ENCODE assay signal across 2 cellular contexts in the genomic region with DNA sequence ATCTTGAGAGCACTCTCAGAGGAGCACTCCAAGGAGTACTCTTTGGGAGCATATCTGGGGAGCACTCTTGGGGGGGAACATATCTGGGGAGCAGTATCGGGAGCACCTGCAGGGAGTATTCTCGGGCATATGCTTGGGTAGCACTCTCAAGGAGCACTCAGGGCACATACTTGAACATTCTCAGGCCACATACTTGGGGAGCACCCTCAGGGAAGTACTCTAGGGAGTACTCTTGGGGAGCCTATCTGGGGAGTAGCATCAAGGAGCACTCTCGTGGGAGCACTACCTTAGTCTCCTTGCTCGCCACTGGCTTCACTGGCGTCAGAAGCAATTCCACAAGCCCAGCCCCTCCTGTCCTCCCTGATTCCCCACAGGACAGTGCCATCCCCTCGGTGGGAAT.
A peak's percentile ranks its signal among the peaks of the same experiment; 100 is the strongest.
TF ChIP-seq lines count a peak whose summit lies in the region.

No MANE protein-coding gene starts in this region.

TF ChIP-seq in HepG2, 621 proteins besides CTCF, POLR2A, EP300 and RAD21:
- TF ChIP-seq ZNF263 (CRISPR knock-in tag; IDR thresholded peaks at IDR 0.05) (peak; percentile 93), ZNF331 (CRISPR knock-in tag; IDR thresholded peaks at IDR 0.05) (no peak)
TF ChIP-seq in HepG2: peak in this region for 1.

TF ChIP-seq in K562, 482 proteins besides CTCF, POLR2A, EP300 and RAD21 (continues in another document):
- TF ChIP-seq, protein P1, sequence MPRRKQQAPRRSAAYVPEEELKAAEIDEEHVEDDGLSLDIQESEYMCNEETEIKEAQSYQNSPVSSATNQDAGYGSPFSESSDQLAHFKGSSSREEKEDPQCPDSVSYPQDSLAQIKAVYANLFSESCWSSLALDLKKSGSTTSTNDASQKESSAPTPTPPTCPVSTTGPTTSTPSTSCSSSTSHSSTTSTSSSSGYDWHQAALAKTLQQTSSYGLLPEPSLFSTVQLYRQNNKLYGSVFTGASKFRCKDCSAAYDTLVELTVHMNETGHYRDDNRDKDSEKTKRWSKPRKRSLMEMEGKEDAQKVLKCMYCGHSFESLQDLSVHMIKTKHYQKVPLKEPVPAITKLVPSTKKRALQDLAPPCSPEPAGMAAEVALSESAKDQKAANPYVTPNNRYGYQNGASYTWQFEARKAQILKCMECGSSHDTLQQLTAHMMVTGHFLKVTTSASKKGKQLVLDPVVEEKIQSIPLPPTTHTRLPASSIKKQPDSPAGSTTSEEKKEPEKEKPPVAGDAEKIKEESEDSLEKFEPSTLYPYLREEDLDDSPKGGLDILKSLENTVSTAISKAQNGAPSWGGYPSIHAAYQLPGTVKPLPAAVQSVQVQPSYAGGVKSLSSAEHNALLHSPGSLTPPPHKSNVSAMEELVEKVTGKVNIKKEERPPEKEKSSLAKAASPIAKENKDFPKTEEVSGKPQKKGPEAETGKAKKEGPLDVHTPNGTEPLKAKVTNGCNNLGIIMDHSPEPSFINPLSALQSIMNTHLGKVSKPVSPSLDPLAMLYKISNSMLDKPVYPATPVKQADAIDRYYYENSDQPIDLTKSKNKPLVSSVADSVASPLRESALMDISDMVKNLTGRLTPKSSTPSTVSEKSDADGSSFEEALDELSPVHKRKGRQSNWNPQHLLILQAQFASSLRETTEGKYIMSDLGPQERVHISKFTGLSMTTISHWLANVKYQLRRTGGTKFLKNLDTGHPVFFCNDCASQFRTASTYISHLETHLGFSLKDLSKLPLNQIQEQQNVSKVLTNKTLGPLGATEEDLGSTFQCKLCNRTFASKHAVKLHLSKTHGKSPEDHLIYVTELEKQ (CRISPR knock-in tag; IDR thresholded peaks at IDR 0.05) = no peak
- no peak for TF ChIP-seq NR0B1 (IDR thresholded peaks at IDR 0.05; ENCODE audit: partially characterized antibody)
- TF ChIP-seq EGR1 (conservative IDR thresholded peaks at IDR 0.05) = no peak
- TF ChIP-seq, protein P2, sequence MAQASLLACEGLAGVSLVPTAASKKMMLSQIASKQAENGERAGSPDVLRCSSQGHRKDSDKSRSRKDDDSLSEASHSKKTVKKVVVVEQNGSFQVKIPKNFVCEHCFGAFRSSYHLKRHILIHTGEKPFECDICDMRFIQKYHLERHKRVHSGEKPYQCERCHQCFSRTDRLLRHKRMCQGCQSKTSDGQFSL (CRISPR knock-in tag; IDR thresholded peaks at IDR 0.05) = 0 out of 2 replicates have a peak, but pooled peaks have one; percentile 4
- TF ChIP-seq, protein P2 (tag; IDR thresholded peaks at IDR 0.05) = no peak
- TF ChIP-seq CLOCK (CRISPR knock-in tag; IDR thresholded peaks at IDR 0.05; ENCODE audit: borderline replicate concordance) = no peak
- TF ChIP-seq, protein P3, sequence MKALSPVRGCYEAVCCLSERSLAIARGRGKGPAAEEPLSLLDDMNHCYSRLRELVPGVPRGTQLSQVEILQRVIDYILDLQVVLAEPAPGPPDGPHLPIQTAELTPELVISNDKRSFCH (CRISPR knock-in tag; IDR thresholded peaks at IDR 0.05) = no peak
- TF ChIP-seq, protein P3 (tag; IDR thresholded peaks at IDR 0.05) = no peak
- TF ChIP-seq BRF2 (IDR thresholded peaks at IDR 0.05; ENCODE audit: borderline replicate concordance, insufficient read depth, insufficient read length) = no peak
- TF ChIP-seq, protein P4, sequence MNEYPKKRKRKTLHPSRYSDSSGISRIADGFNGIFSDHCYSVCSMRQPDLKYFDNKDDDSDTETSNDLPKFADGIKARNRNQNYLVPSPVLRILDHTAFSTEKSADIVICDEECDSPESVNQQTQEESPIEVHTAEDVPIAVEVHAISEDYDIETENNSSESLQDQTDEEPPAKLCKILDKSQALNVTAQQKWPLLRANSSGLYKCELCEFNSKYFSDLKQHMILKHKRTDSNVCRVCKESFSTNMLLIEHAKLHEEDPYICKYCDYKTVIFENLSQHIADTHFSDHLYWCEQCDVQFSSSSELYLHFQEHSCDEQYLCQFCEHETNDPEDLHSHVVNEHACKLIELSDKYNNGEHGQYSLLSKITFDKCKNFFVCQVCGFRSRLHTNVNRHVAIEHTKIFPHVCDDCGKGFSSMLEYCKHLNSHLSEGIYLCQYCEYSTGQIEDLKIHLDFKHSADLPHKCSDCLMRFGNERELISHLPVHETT (CRISPR knock-in tag; conservative IDR thresholded peaks at IDR 0.05 in 1 of 2, IDR thresholded peaks at IDR 0.05 in 1 of 2) = no peak
- TF ChIP-seq, protein P5, sequence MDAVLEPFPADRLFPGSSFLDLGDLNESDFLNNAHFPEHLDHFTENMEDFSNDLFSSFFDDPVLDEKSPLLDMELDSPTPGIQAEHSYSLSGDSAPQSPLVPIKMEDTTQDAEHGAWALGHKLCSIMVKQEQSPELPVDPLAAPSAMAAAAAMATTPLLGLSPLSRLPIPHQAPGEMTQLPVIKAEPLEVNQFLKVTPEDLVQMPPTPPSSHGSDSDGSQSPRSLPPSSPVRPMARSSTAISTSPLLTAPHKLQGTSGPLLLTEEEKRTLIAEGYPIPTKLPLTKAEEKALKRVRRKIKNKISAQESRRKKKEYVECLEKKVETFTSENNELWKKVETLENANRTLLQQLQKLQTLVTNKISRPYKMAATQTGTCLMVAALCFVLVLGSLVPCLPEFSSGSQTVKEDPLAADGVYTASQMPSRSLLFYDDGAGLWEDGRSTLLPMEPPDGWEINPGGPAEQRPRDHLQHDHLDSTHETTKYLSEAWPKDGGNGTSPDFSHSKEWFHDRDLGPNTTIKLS (IDR thresholded peaks at IDR 0.05; ENCODE audit: borderline replicate concordance, low read depth) = no peak
- no peak for TF ChIP-seq ZNF165 (CRISPR knock-in tag; IDR thresholded peaks at IDR 0.05; ENCODE audit: borderline replicate concordance)
- no peak for TF ChIP-seq MBD2 (IDR thresholded peaks at IDR 0.05; ENCODE audit: borderline replicate concordance, low read depth)
- no peak for TF ChIP-seq ZNF282 (CRISPR knock-in tag; IDR thresholded peaks at IDR 0.05)
- TF ChIP-seq ZNF263 (CRISPR knock-in tag; IDR thresholded peaks at IDR 0.05; ENCODE audit: borderline replicate concordance) = peak; percentile 97
- TF ChIP-seq MCM2 (IDR thresholded peaks at IDR 0.05; ENCODE audit: low read depth) = peak; percentile 79; the same call in 1 of the 2 replicates
- no peak for TF ChIP-seq TGIF2 (CRISPR knock-in tag; IDR thresholded peaks at IDR 0.05)
- no peak for TF ChIP-seq NCOA6 (IDR thresholded peaks at IDR 0.05)
- no peak for TF ChIP-seq MTF1 (CRISPR knock-in tag; IDR thresholded peaks at IDR 0.05; ENCODE audit: borderline replicate concordance)
- TF ChIP-seq MAFF (IDR thresholded peaks at IDR 0.05; ENCODE audit: low read length) = no peak
- TF ChIP-seq POLR2B (IDR thresholded peaks at IDR 0.05; ENCODE audit: low read depth, partially characterized antibody) = no peak
- TF ChIP-seq, protein P6, sequence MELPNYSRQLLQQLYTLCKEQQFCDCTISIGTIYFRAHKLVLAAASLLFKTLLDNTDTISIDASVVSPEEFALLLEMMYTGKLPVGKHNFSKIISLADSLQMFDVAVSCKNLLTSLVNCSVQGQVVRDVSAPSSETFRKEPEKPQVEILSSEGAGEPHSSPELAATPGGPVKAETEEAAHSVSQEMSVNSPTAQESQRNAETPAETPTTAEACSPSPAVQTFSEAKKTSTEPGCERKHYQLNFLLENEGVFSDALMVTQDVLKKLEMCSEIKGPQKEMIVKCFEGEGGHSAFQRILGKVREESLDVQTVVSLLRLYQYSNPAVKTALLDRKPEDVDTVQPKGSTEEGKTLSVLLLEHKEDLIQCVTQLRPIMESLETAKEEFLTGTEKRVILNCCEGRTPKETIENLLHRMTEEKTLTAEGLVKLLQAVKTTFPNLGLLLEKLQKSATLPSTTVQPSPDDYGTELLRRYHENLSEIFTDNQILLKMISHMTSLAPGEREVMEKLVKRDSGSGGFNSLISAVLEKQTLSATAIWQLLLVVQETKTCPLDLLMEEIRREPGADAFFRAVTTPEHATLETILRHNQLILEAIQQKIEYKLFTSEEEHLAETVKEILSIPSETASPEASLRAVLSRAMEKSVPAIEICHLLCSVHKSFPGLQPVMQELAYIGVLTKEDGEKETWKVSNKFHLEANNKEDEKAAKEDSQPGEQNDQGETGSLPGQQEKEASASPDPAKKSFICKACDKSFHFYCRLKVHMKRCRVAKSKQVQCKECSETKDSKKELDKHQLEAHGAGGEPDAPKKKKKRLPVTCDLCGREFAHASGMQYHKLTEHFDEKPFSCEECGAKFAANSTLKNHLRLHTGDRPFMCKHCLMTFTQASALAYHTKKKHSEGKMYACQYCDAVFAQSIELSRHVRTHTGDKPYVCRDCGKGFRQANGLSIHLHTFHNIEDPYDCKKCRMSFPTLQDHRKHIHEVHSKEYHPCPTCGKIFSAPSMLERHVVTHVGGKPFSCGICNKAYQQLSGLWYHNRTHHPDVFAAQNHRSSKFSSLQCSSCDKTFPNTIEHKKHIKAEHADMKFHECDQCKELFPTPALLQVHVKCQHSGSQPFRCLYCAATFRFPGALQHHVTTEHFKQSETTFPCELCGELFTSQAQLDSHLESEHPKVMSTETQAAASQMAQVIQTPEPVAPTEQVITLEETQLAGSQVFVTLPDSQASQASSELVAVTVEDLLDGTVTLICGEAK (IDR thresholded peaks at IDR 0.05) = no peak
- TF ChIP-seq, protein P6 (CRISPR knock-in tag; IDR thresholded peaks at IDR 0.05) = no peak
- TF ChIP-seq SMARCA5 (IDR thresholded peaks at IDR 0.05) = no peak
- no peak for TF ChIP-seq CAMTA2 (CRISPR knock-in tag; conservative IDR thresholded peaks at IDR 0.05)
- TF ChIP-seq ZNF354B (CRISPR knock-in tag; IDR thresholded peaks at IDR 0.05) = no peak
